ENCODE assay signal across 1 cellular context in genomic region chr5:101995585-101995984, GRCh38.
TF ChIP-seq lines count a peak whose summit lies in the region.

No MANE protein-coding gene starts in this region.

TF ChIP-seq in WTC11, 78 proteins besides CTCF, POLR2A, EP300 and RAD21:
- no peak for TF ChIP-seq ZSCAN18 (CRISPR knock-in tag; IDR thresholded peaks at IDR 0.05)
